Comparison of ENCODE assay signal across 8 cellular contexts in the genomic region with DNA sequence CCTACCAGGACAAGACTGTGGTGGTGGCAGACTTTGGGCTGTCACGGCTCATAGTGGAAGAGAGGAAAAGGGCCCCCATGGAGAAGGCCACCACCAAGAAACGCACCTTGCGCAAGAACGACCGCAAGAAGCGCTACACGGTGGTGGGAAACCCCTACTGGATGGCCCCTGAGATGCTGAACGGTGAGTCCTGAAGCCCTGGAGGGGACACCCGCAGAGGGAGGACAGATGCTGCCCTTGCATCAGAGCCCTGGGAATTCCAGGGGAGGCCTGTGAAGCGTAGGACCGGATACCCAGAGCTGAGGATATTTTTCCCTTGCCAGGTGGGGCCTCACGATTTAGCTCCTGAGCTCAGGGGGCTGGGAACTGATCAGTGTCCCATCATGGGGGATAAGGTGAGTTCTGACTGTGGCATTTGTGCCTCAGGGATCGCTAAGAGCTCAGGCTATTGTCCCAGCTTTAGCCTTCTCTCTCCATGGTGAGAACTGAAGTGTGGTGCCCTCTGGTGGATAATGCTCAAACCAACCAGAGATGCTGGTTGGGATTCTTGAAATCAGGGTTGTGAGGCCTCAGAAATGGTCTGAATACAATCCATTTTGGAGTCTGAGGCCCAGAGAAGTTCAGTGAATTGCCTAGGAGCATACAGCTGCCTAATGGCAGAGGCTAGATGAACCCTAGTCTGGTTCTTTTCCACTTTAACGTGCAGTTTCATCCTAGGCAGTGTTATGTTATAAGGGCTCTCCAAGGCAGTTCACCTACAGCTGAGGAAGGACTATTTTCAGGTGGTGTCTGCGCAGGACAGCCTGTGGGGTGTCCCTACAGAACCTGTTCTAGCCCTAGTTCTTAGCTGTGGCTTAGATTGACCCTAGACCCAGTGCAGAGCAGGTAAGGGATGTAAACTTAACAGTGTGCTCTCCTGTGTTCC. TPM values are rescaled to one million over a fixed set of nuclear protein-coding genes. Genes with fewer than 3 reads are reported as not detected.
DNase-seq lines count a peak whose midpoint lies in the region; ATAC-seq and TF ChIP-seq lines count a peak whose summit lies in the region.

No MANE protein-coding gene starts in this region.

- H3K27ac ChIP-seq in epithelial cell of prostate: peak overlapping the region; percentile 9

- no peak overlapping the region for H3K4me3 ChIP-seq in AG04449 (ENCODE audit: low read depth, low read length)
- no peak overlapping the region for H3K4me3 ChIP-seq in GM12875 (ENCODE audit: low read depth, low read length)
- H3K4me3 ChIP-seq in mucosa of descending colon: no peak overlapping the region

- ATAC-seq in mucosa of descending colon (peak; percentile 75), GM21723 (IDR thresholded peaks at IDR 0.05; ENCODE audit: unreplicated experiment) (no peak), GM21390 (IDR thresholded peaks at IDR 0.05; ENCODE audit: unreplicated experiment) (no peak)

- H3K4me1 ChIP-seq in mucosa of descending colon (ENCODE audit: low read depth): no peaks in the 10 kb centered on the region

- DNase-seq in AG04449 (ENCODE audit: low read depth, low spot score) (no peak), NCI-H2171 treated with DMSO at 0.1 percent for 48 hours (lab: John Stamatoyannopoulos, UW) (peak; percentile 32), epithelial cell of prostate (ENCODE audit: low read depth, low spot score) (no peak), mucosa of descending colon (peak in 2 of 3 donors; percentile 20 to 75)
- peak; percentile 50 to 63 for DNase-seq in activated CD4-positive, alpha-beta T cell treated with anti-CD3 and anti-CD28 coated beads, Interleukin-2, amount 50 U/mL, for 48 hours

- POLR2A ChIA-PET in AG04449 (lab: Yijun Ruan, JAX): interaction anchor here (0.6 to 1.0 kb wide), 3 partner anchors 10 to 120 kb away, joined by 3 read pairs; no protein-coding TSS in a partner anchor

- H3K9me3 ChIP-seq in mucosa of descending colon: no peaks in the 10 kb centered on the region

- peak; percentile 74 for TF ChIP-seq CTCF in AG04449 (IDR thresholded peaks at IDR 0.05; ENCODE audit: insufficient read depth, low read length, missing control alignments)
- TF ChIP-seq CTCF in GM12875 (IDR thresholded peaks at IDR 0.05; ENCODE audit: borderline replicate concordance, insufficient read depth, low read depth, low read length): peak; percentile 66
- TF ChIP-seq CTCF in mucosa of descending colon (IDR thresholded peaks at IDR 0.05): peak; percentile 33

- CTCF ChIA-PET in AG04449 (lab: Yijun Ruan, JAX): interaction anchor here (0.7 to 10.8 kb wide), 49 partner anchors 11 to 327 kb away, joined by 3 to 285 read pairs (median 5); a partner anchor contains a TSS

- H3K36me3 ChIP-seq in mucosa of descending colon (ENCODE audit: low read depth): peaks cover 12% of the 10 kb centered on the region

- intact Hi-C loops in mucosa of descending colon (cut with DNase I, micrococcal nuclease): no loop called here

RNA-seq across cellular contexts. Expression of a gene that starts 19.5 kb away (rescaled TPM):
- 10 to 100 TPM; 17.1 to 24.7 (median 22.8) TPM for total RNA-seq in mucosa of descending colon

Comparison
In these comparisons a context has a peak if more than half of its experiments do, and no peak if none do; other contexts are left out.
1. DNase-seq: peak in NCI-H2171 treated with DMSO at 0.1 percent for 48 hours (single experiment), activated CD4-positive, alpha-beta T cell treated with anti-CD3 and anti-CD28 coated beads, Interleukin-2, amount 50 U/mL, for 48 hours (2 of 2) and mucosa of descending colon (2 of 3); none in AG04449 (single experiment) and epithelial cell of prostate (single experiment).
2. Peak in every context shown above with its lines, with median percentiles within 50 percentile points of each other: CTCF ChIP-seq.